1 cellular context compared by ENCODE assay signal in the genomic region with DNA sequence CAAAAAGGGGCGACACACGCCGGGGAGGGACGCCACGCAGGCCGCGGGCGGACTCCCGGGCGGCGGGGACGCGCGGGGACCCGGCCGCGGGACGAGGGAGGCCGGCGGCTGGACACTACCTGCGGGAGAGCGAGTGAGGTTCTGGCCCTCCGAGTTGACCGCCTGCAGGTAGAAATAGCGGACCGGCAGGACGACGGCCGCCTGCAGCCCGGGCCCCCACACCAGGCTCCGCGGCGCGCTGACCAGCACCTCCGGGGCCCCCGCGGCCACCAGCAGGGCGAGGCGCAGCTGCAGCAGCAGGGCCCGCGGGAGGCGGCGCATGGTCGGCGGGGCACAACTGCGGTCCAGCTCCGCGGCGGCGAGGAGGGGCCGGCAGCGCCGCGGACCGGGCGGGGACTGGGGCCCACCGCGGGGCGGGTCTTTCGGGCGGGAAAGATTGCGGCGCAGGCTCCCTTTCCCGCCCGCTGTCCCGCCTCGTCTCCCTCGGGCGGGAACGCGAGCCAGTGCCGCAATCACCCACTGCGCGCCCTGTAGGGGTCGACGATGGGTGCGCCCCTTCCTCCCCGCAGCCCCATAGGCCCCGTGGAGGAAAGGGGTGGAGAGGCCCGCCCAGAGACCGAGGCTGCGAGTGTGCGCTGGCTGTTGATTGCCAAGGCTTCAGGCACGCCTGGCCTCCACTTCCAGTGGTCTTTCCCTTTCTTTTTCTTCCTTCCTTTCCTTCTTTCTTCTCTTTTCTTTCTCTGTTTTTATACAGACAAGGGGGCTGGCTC.
A peak's percentile ranks its signal among the peaks of the same experiment; 100 is the strongest.
TF ChIP-seq lines count a peak whose summit lies in the region.

A gene with protein sequence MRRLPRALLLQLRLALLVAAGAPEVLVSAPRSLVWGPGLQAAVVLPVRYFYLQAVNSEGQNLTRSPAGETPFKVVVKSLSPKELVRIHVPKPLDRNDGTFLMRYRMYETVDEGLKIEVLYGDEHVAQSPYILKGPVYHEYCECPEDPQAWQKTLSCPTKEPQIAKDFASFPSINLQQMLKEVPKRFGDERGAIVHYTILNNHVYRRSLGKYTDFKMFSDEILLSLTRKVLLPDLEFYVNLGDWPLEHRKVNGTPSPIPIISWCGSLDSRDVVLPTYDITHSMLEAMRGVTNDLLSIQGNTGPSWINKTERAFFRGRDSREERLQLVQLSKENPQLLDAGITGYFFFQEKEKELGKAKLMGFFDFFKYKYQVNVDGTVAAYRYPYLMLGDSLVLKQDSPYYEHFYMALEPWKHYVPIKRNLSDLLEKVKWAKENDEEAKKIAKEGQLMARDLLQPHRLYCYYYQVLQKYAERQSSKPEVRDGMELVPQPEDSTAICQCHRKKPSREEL (minus strand): TSS at position 339 of the 770 bp plus-strand sequence. CDS start 18 bp downstream, at position 321.

TF ChIP-seq in K562, 482 proteins besides CTCF, POLR2A, EP300 and RAD21 (continued from another document and continues in another):
- TF ChIP-seq TSHZ1 (CRISPR knock-in tag; IDR thresholded peaks at IDR 0.05) (no peak), FOXK2 (conservative IDR thresholded peaks at IDR 0.05 in 1 of 2, IDR thresholded peaks at IDR 0.05 in 1 of 2; ENCODE audit: low read depth in 2 of 2) (no peak), TGIF2 (CRISPR knock-in tag; IDR thresholded peaks at IDR 0.05) (peak; percentile 88; the same call in 1 of the 2 replicates), MTA3 (IDR thresholded peaks at IDR 0.05; ENCODE audit: borderline replicate concordance) (no peak), U2AF1 (optimal IDR thresholded peaks at IDR 0.05; ENCODE audit: low read depth, low read length) (peak; percentile 74), ARID3A (IDR thresholded peaks at IDR 0.05; ENCODE audit: borderline replicate concordance, low read depth, low read length) (no peak), SMAD3 (CRISPR knock-in tag; conservative IDR thresholded peaks at IDR 0.05) (no peak), CHD4 (IDR thresholded peaks at IDR 0.05; ENCODE audit: insufficient read depth, insufficient replicate concordance, low read depth, low read length, poor library complexity, severe bottlenecking) (no peak), GTF3C2 (IDR thresholded peaks at IDR 0.05; ENCODE audit: borderline replicate concordance, extremely low read depth, insufficient read length) (no peak), NR3C1 (CRISPR knock-in tag; IDR thresholded peaks at IDR 0.05) (peak; percentile 98), SREBF2 (CRISPR knock-in tag; IDR thresholded peaks at IDR 0.05) (no peak), TCF3 (CRISPR knock-in tag; IDR thresholded peaks at IDR 0.05) (no peak), ZNF584 (CRISPR knock-in tag; IDR thresholded peaks at IDR 0.05; ENCODE audit: low read depth) (no peak), CGGBP1 (CRISPR knock-in tag; IDR thresholded peaks at IDR 0.05) (no peak), NRF1 (conservative IDR thresholded peaks at IDR 0.05 in 1 of 2, IDR thresholded peaks at IDR 0.05 in 1 of 2) (peak; percentile 64 to 68), ZNF324 (CRISPR knock-in tag; IDR thresholded peaks at IDR 0.05) (no peak), PHF20 (IDR thresholded peaks at IDR 0.05; ENCODE audit: partially characterized antibody) (no peak), KDM1A (IDR thresholded peaks at IDR 0.05) (peak; percentile 43 to 54; a peak in 2 of 4 replicates), SPI1 (IDR thresholded peaks at IDR 0.05; ENCODE audit: borderline replicate concordance, low read depth, low read length) (no peak), MECOM (CRISPR knock-in tag; IDR thresholded peaks at IDR 0.05) (no peak)
- TF ChIP-seq, protein P1, sequence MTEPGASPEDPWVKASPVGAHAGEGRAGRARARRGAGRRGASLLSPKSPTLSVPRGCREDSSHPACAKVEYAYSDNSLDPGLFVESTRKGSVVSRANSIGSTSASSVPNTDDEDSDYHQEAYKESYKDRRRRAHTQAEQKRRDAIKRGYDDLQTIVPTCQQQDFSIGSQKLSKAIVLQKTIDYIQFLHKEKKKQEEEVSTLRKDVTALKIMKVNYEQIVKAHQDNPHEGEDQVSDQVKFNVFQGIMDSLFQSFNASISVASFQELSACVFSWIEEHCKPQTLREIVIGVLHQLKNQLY (CRISPR knock-in tag; conservative IDR thresholded peaks at IDR 0.05) = peak in 1 of 2 experiments; percentile 76; a peak in 1 of 4 replicates
- TF ChIP-seq, protein P2, sequence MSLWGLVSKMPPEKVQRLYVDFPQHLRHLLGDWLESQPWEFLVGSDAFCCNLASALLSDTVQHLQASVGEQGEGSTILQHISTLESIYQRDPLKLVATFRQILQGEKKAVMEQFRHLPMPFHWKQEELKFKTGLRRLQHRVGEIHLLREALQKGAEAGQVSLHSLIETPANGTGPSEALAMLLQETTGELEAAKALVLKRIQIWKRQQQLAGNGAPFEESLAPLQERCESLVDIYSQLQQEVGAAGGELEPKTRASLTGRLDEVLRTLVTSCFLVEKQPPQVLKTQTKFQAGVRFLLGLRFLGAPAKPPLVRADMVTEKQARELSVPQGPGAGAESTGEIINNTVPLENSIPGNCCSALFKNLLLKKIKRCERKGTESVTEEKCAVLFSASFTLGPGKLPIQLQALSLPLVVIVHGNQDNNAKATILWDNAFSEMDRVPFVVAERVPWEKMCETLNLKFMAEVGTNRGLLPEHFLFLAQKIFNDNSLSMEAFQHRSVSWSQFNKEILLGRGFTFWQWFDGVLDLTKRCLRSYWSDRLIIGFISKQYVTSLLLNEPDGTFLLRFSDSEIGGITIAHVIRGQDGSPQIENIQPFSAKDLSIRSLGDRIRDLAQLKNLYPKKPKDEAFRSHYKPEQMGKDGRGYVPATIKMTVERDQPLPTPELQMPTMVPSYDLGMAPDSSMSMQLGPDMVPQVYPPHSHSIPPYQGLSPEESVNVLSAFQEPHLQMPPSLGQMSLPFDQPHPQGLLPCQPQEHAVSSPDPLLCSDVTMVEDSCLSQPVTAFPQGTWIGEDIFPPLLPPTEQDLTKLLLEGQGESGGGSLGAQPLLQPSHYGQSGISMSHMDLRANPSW (CRISPR knock-in tag; IDR thresholded peaks at IDR 0.05) = no peak
- TF ChIP-seq, protein P3, sequence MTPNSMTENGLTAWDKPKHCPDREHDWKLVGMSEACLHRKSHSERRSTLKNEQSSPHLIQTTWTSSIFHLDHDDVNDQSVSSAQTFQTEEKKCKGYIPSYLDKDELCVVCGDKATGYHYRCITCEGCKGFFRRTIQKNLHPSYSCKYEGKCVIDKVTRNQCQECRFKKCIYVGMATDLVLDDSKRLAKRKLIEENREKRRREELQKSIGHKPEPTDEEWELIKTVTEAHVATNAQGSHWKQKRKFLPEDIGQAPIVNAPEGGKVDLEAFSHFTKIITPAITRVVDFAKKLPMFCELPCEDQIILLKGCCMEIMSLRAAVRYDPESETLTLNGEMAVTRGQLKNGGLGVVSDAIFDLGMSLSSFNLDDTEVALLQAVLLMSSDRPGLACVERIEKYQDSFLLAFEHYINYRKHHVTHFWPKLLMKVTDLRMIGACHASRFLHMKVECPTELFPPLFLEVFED (CRISPR knock-in tag; conservative IDR thresholded peaks at IDR 0.05) = no peak
- TF ChIP-seq, protein P4, sequence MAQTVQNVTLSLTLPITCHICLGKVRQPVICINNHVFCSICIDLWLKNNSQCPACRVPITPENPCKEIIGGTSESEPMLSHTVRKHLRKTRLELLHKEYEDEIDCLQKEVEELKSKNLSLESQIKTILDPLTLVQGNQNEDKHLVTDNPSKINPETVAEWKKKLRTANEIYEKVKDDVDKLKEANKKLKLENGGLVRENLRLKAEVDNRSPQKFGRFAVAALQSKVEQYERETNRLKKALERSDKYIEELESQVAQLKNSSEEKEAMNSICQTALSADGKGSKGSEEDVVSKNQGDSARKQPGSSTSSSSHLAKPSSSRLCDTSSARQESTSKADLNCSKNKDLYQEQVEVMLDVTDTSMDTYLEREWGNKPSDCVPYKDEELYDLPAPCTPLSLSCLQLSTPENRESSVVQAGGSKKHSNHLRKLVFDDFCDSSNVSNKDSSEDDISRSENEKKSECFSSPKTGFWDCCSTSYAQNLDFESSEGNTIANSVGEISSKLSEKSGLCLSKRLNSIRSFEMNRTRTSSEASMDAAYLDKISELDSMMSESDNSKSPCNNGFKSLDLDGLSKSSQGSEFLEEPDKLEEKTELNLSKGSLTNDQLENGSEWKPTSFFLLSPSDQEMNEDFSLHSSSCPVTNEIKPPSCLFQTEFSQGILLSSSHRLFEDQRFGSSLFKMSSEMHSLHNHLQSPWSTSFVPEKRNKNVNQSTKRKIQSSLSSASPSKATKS (CRISPR knock-in tag; IDR thresholded peaks at IDR 0.05) = no peak
- TF ChIP-seq, protein P5, sequence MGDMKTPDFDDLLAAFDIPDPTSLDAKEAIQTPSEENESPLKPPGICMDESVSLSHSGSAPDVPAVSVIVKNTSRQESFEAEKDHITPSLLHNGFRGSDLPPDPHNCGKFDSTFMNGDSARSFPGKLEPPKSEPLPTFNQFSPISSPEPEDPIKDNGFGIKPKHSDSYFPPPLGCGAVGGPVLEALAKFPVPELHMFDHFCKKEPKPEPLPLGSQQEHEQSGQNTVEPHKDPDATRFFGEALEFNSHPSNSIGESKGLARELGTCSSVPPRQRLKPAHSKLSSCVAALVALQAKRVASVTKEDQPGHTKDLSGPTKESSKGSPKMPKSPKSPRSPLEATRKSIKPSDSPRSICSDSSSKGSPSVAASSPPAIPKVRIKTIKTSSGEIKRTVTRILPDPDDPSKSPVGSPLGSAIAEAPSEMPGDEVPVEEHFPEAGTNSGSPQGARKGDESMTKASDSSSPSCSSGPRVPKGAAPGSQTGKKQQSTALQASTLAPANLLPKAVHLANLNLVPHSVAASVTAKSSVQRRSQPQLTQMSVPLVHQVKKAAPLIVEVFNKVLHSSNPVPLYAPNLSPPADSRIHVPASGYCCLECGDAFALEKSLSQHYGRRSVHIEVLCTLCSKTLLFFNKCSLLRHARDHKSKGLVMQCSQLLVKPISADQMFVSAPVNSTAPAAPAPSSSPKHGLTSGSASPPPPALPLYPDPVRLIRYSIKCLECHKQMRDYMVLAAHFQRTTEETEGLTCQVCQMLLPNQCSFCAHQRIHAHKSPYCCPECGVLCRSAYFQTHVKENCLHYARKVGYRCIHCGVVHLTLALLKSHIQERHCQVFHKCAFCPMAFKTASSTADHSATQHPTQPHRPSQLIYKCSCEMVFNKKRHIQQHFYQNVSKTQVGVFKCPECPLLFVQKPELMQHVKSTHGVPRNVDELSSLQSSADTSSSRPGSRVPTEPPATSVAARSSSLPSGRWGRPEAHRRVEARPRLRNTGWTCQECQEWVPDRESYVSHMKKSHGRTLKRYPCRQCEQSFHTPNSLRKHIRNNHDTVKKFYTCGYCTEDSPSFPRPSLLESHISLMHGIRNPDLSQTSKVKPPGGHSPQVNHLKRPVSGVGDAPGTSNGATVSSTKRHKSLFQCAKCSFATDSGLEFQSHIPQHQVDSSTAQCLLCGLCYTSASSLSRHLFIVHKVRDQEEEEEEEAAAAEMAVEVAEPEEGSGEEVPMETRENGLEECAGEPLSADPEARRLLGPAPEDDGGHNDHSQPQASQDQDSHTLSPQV (IDR thresholded peaks at IDR 0.05) = peak; percentile 81
- TF ChIP-seq, protein P6, sequence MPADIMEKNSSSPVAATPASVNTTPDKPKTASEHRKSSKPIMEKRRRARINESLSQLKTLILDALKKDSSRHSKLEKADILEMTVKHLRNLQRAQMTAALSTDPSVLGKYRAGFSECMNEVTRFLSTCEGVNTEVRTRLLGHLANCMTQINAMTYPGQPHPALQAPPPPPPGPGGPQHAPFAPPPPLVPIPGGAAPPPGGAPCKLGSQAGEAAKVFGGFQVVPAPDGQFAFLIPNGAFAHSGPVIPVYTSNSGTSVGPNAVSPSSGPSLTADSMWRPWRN (IDR thresholded peaks at IDR 0.05; ENCODE audit: low read depth) = no peak
